In genomic region chrX:100687128-100687527, GRCh38 we compare ENCODE assay signal across 1 cellular context.
TF ChIP-seq lines count a peak whose summit lies in the region.

No MANE protein-coding gene starts in this region.

TF ChIP-seq in SK-N-SH, 30 proteins besides CTCF, POLR2A, EP300 and RAD21 (continued from another document):
- no peak for TF ChIP-seq USF2 (IDR thresholded peaks at IDR 0.05; ENCODE audit: borderline replicate concordance, low read depth, low read length)
- TF ChIP-seq REST (IDR thresholded peaks at IDR 0.05; ENCODE audit: low read depth, low read length): no peak
